Comparison of ENCODE assay signal across 13 cellular contexts in genomic region chr11:15106201-15106965, GRCh38. TPM values are rescaled to one million over a fixed set of nuclear protein-coding genes. Genes with fewer than 3 reads are reported as not detected.
DNase-seq lines count a peak whose midpoint lies in the region; ATAC-seq and TF ChIP-seq lines count a peak whose summit lies in the region.
"Had no signal": no experiment of that assay in that cellular context is flagged by ENCODE, and none has a peak within 500 bp of the region (broad histone marks: within the 10 kb centered on the region; RNA-seq: fewer than 3 reads in every experiment).

No MANE protein-coding gene starts in this region.

- no peak overlapping the region for H3K4me3 Mint-ChIP-seq in WTC11

- no peaks in the 10 kb centered on the region for H3K27me3 ChIP-seq in smooth muscle cell (ENCODE audit: low read depth)

- ATAC-seq in WTC11 (no peak), GM18517 (IDR thresholded peaks at IDR 0.05; ENCODE audit: unreplicated experiment) (no peak)

- whole genome bisulfite sequencing in smooth muscle cell (ENCODE audit: low lambda C conversion rate), result 16% methylated on average over 8 of the region's 8 CpGs

- H3K9ac ChIP-seq in smooth muscle cell (ENCODE audit: low read depth), result peak overlapping the region; percentile 16

- no peaks in the 10 kb centered on the region for H3F3A ChIP-seq in smooth muscle cell (ENCODE audit: low read depth)

- no peaks in the 10 kb centered on the region for H3K27me3 Mint-ChIP-seq in WTC11 (ENCODE audit: low read depth)

- H3K27ac ChIP-seq in HEK293 (ENCODE audit: extremely low read depth, low read depth, low read length), result no peak overlapping the region
- H3K27ac ChIP-seq in smooth muscle cell (ENCODE audit: low read depth), result peak overlapping the region; percentile 63

- no peak overlapping the region for H2AFZ ChIP-seq in smooth muscle cell (ENCODE audit: low read depth)

- H3K9me3 ChIP-seq in HEK293 (ENCODE audit: control insufficient read depth, insufficient read depth, low read depth, low read length) (no peaks in the 10 kb centered on the region), smooth muscle cell (replicated peaks; ENCODE audit: low read depth) (no peaks in the 10 kb centered on the region)

- H3K4me2 ChIP-seq in smooth muscle cell, result peak overlapping the region; percentile 38

- H4K20me1 ChIP-seq in smooth muscle cell (ENCODE audit: low read depth), result no peaks in the 10 kb centered on the region

- H3K36me3 ChIP-seq in HEK293 (ENCODE audit: control insufficient read depth in 2 of 2, insufficient read depth in 1 of 2, low read length in 2 of 2), result no peaks in the 10 kb centered on the region
- no peaks in the 10 kb centered on the region for H3K36me3 ChIP-seq in smooth muscle cell (ENCODE audit: low read depth)

- peaks cover 4% of the 10 kb centered on the region for H3K4me1 Mint-ChIP-seq in WTC11

- H3K36me3 Mint-ChIP-seq in WTC11, result peaks cover 5% of the 10 kb centered on the region; the same call in 1 of the 2 replicates

- POLR2A ChIA-PET in HEK293 (lab: Yijun Ruan, JAX), result no interaction called here
- POLR2A ChIA-PET in WTC11 (lab: Charles Lee), result no interaction called here

- peaks cover 12% of the 10 kb centered on the region for H3K9me3 Mint-ChIP-seq in WTC11

- DNase-seq in RKO (ENCODE audit: low spot score) (peak; percentile 30), fibroblast of pulmonary artery (ENCODE audit: low read depth) (peak; percentile 50), smooth muscle cell (lab: John Stamatoyannopoulos, UW; ENCODE audit: unreplicated experiment) (no peak), WTC11 (ENCODE audit: low spot score) (no peak)
- DNase-seq in stimulated activated CD4-positive, alpha-beta T cell treated with anti-CD3 and anti-CD28 coated beads, Interleukin-12 subunit alpha, Interleukin-12 subunit beta, amount 100 ng/mL, for 4 hours, result no peak
- DNase-seq: DMS 273 treated with DMSO at 0.1 percent for 48 hours, hypothalamus, NCI-H345, SHP77, substantia nigra had no signal

- no peaks in the 10 kb centered on the region for H3K79me2 ChIP-seq in smooth muscle cell (ENCODE audit: low read depth)

- H3K27ac Mint-ChIP-seq in WTC11, result no peak overlapping the region

- CTCF ChIA-PET in HEK293 (lab: Yijun Ruan, JAX) (interaction anchor here (0.8 to 1.8 kb wide), 4 partner anchors 13 to 198 kb away, joined by 3 to 8 read pairs (median 4); no protein-coding TSS in a partner anchor), WTC11 (lab: Charles Lee) (interaction anchor here (1.6 to 2.2 kb wide), 2 partner anchors 14 to 199 kb away, joined by 4 to 6 read pairs; no protein-coding TSS in a partner anchor)

- H3K4me1 ChIP-seq in HEK293 (ENCODE audit: control insufficient read depth, insufficient read depth, low read length) (no peaks in the 10 kb centered on the region), smooth muscle cell (ENCODE audit: low read depth) (peaks cover 8% of the 10 kb centered on the region)

- TF ChIP-seq CTCF in HEK293 (tag by site-specific recombination; IDR thresholded peaks at IDR 0.05) (no peak), fibroblast of pulmonary artery (IDR thresholded peaks at IDR 0.05; ENCODE audit: low read length, missing control alignments) (no peak), smooth muscle cell (IDR thresholded peaks at IDR 0.05; ENCODE audit: borderline replicate concordance, insufficient read depth, poor library complexity, severe bottlenecking) (no peak), WTC11 (IDR thresholded peaks at IDR 0.05) (no peak)

- H3K4me3 ChIP-seq in HEK293 (ENCODE audit: low read depth, low read length) (no peak overlapping the region), fibroblast of pulmonary artery (replicated peaks; ENCODE audit: low read depth, low read length) (no peak overlapping the region), smooth muscle cell (no peak overlapping the region)

TF ChIP-seq in HEK293, 187 proteins besides CTCF, POLR2A, EP300 and RAD21:
- no peak for TF ChIP-seq ZEB2 (tag by site-specific recombination; IDR thresholded peaks at IDR 0.05)
- TF ChIP-seq ZNF302 (tag by site-specific recombination; IDR thresholded peaks at IDR 0.05; ENCODE audit: low read depth), result no peak
- TF ChIP-seq, protein P1, sequence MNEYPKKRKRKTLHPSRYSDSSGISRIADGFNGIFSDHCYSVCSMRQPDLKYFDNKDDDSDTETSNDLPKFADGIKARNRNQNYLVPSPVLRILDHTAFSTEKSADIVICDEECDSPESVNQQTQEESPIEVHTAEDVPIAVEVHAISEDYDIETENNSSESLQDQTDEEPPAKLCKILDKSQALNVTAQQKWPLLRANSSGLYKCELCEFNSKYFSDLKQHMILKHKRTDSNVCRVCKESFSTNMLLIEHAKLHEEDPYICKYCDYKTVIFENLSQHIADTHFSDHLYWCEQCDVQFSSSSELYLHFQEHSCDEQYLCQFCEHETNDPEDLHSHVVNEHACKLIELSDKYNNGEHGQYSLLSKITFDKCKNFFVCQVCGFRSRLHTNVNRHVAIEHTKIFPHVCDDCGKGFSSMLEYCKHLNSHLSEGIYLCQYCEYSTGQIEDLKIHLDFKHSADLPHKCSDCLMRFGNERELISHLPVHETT (tag by site-specific recombination; IDR thresholded peaks at IDR 0.05), result no peak
- no peak for TF ChIP-seq ZNF292 (tag by site-specific recombination; IDR thresholded peaks at IDR 0.05; ENCODE audit: borderline replicate concordance, low read depth)
- TF ChIP-seq ZNF398 (tag by site-specific recombination; IDR thresholded peaks at IDR 0.05), result 0 out of 2 replicates have a peak, but pooled peaks have one; percentile 34
- no peak for TF ChIP-seq ZIC2 (tag by site-specific recombination; IDR thresholded peaks at IDR 0.05)

TF ChIP-seq in WTC11, 78 proteins besides CTCF, POLR2A, EP300 and RAD21:
- no peak for TF ChIP-seq ZBTB21 (CRISPR knock-in tag; IDR thresholded peaks at IDR 0.05; ENCODE audit: borderline replicate concordance)
- no peak for TF ChIP-seq SOX15 (CRISPR knock-in tag; IDR thresholded peaks at IDR 0.05)
- TF ChIP-seq HMGA2 (CRISPR knock-in tag; IDR thresholded peaks at IDR 0.05), result no peak
- no peak for TF ChIP-seq ESRRA (CRISPR knock-in tag; IDR thresholded peaks at IDR 0.05; ENCODE audit: borderline replicate concordance)
- TF ChIP-seq RELA (CRISPR knock-in tag; IDR thresholded peaks at IDR 0.05; ENCODE audit: borderline replicate concordance), result no peak
- TF ChIP-seq, protein P2, sequence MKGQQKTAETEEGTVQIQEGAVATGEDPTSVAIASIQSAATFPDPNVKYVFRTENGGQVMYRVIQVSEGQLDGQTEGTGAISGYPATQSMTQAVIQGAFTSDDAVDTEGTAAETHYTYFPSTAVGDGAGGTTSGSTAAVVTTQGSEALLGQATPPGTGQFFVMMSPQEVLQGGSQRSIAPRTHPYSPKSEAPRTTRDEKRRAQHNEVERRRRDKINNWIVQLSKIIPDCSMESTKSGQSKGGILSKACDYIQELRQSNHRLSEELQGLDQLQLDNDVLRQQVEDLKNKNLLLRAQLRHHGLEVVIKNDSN (CRISPR knock-in tag; IDR thresholded peaks at IDR 0.05), result no peak

RNA-seq across cellular contexts. Expression of gene INSC, which starts 8.3 kb away (rescaled TPM):
- not detected in 2 replicates for total RNA-seq in smooth muscle cell
- polyA plus RNA-seq in smooth muscle cell, result not detected in 2 replicates
- 0.44 to 0.76 TPM (median 0.73 TPM) in 3 replicates for total RNA-seq in WTC11 (2021)
- total RNA-seq: mesenteric fat pad had no signal

RNA-seq across cellular contexts. Expression of gene CALCB, which starts 33.0 kb away (rescaled TPM):
- total RNA-seq in smooth muscle cell (not detected in 2 replicates), WTC11 (2021) (3.2 to 4.1 TPM (median 3.3 TPM) in 3 replicates)
- polyA plus RNA-seq in smooth muscle cell, result 0.97 TPM in 1 of 2 replicates, not detected in the other

Comparison
In these comparisons a context has a peak if more than half of its experiments do, and no peak if none do; other contexts are left out.
1. DNase-seq: peak in RKO (single experiment) and fibroblast of pulmonary artery (single experiment); none in smooth muscle cell (single experiment), stimulated activated CD4-positive, alpha-beta T cell treated with anti-CD3 and anti-CD28 coated beads, Interleukin-12 subunit alpha, Interleukin-12 subunit beta, amount 100 ng/mL, for 4 hours (single experiment) and WTC11 (single experiment).